In genomic region chr14:35405304-35405996, GRCh38 we compare ENCODE assay signal across 8 cellular contexts. TPM values are rescaled to one million over a fixed set of nuclear protein-coding genes. Genes with fewer than 3 reads are reported as not detected.
A peak's percentile ranks its signal among the peaks of the same experiment; 100 is the strongest.
DNase-seq lines count a peak whose midpoint lies in the region; ATAC-seq, FAIRE-seq and TF ChIP-seq lines count a peak whose summit lies in the region.

No MANE protein-coding gene starts in this region.

- no peak for FAIRE-seq in A549 (lab: Jason Lieb, UNC)

- H3K4me1 ChIP-seq in A549 (peaks cover 47% of the 10 kb centered on the region), iPS-20b (ENCODE audit: insufficient read depth, low read length) (peaks cover 16% of the 10 kb centered on the region; the same call in 1 of the 2 replicates)

- peak overlapping the region; percentile 99 for H3K27ac ChIP-seq in A549
- H3K27ac ChIP-seq in adipose tissue (ENCODE audit: low read depth, low read length): peak overlapping the region; percentile 16
- no peak overlapping the region for H3K27ac ChIP-seq in iPS-20b (ENCODE audit: low read length)

- TF ChIP-seq EP300 in A549 (IDR thresholded peaks at IDR 0.05): no peak

- H3K9me3 ChIP-seq in A549 (no peaks in the 10 kb centered on the region), iPS-20b (ENCODE audit: insufficient read depth, low read depth, low read length) (no peaks in the 10 kb centered on the region)

- H3K36me3 ChIP-seq in H7 (replicated peaks; ENCODE audit: control insufficient read depth, insufficient read depth, low read length) (peaks cover 18% of the 10 kb centered on the region), iPS-20b (ENCODE audit: insufficient read depth, low read depth, low read length) (peaks cover 31% of the 10 kb centered on the region)

- H3K4me2 ChIP-seq in A549: peak overlapping the region; percentile 92

- no peaks in the 10 kb centered on the region for H3K27me3 Mint-ChIP-seq in stimulated activated naive B cell treated with anti-CD40 and anti-IgM and Interleukin-4, amounts not matched to agents 10 μg/mL and 1 μg/mL and 100 μg/mL, for 72 hours

- no peak for TF ChIP-seq RAD21 in A549 (conservative IDR thresholded peaks at IDR 0.05 in 1 of 2, IDR thresholded peaks at IDR 0.05 in 1 of 2)

- H3K27ac Mint-ChIP-seq in stimulated activated naive B cell treated with anti-CD40 and anti-IgM and Interleukin-4, amounts not matched to agents 10 μg/mL and 1 μg/mL and 100 μg/mL, for 72 hours: peak overlapping the region; percentile 100

- no peaks in the 10 kb centered on the region for H3K9me3 Mint-ChIP-seq in stimulated activated naive B cell treated with anti-CD40 and anti-IgM and Interleukin-4, amounts not matched to agents 10 μg/mL and 1 μg/mL and 100 μg/mL, for 72 hours

- H3K4me3 ChIP-seq in A549 (peak overlapping the region; percentile 97), H7 (ENCODE audit: insufficient read depth, low read depth, low read length) (peak overlapping the region; percentile 91), iPS-20b (ENCODE audit: low read length) (peak overlapping the region; percentile 95)

- H3K4me3 Mint-ChIP-seq in stimulated activated naive B cell treated with anti-CD40 and anti-IgM and Interleukin-4, amounts not matched to agents 10 μg/mL and 1 μg/mL and 100 μg/mL, for 72 hours: peak overlapping the region; percentile 99 to 100

- POLR2A ChIA-PET in A549 (lab: Yijun Ruan, JAX): interaction anchor here (0.6 to 4.2 kb wide), 18 partner anchors 21 to 424 kb away, joined by 3 to 62 read pairs (median 12); partner anchors contain the start of genes FAM177A1, PPP2R3C, PRORP and PSMA6

- peaks cover 28 to 36% of the 10 kb centered on the region in 2 donors for H3K36me3 Mint-ChIP-seq in stimulated activated naive B cell treated with anti-CD40 and anti-IgM and Interleukin-4, amounts not matched to agents 10 μg/mL and 1 μg/mL and 100 μg/mL, for 72 hours

- TF ChIP-seq POLR2A in A549 (IDR thresholded peaks at IDR 0.05; ENCODE audit: low read length): no peak

- H3K4me1 Mint-ChIP-seq in stimulated activated naive B cell treated with anti-CD40 and anti-IgM and Interleukin-4, amounts not matched to agents 10 μg/mL and 1 μg/mL and 100 μg/mL, for 72 hours: peaks cover 36 to 64% of the 10 kb centered on the region in 2 donors

- CTCF ChIA-PET in A549 (lab: Yijun Ruan, JAX): interaction anchor here (0.6 to 6.5 kb wide), 31 partner anchors 7 to 424 kb away, joined by 3 to 35 read pairs (median 4); partner anchors contain the start of gene PSMA6

- H3K27me3 ChIP-seq in H7 (ENCODE audit: control insufficient read depth, insufficient read depth, low read length) (no peaks in the 10 kb centered on the region; the same call in 1 of the 2 replicates), iPS-20b (ENCODE audit: insufficient read depth, low read length) (no peaks in the 10 kb centered on the region)

- 61% methylated on average over 14 of the region's 14 CpGs for WGBS in A549 (ENCODE audit: missing lambda C conversion rate)
- WGBS in adipose tissue, 3 donors: 34 to 38% (median 38%) methylated on average over 14 of the region's 14 CpGs

- TF ChIP-seq CTCF in A549 (IDR thresholded peaks at IDR 0.05): no peak

- peak overlapping the region; percentile 94; the same call in 1 of the 2 replicates for H3K9ac ChIP-seq in iPS-20b (ENCODE audit: low read depth, low read length)

- ATAC-seq in A549 (no peak), HG03175 (IDR thresholded peaks at IDR 0.05; ENCODE audit: unreplicated experiment) (no peak), left lobe of liver (no peak)
- no peak for ATAC-seq in stimulated activated naive B cell treated with anti-CD40 and anti-IgM and Interleukin-4, amounts not matched to agents 10 μg/mL and 1 μg/mL and 100 μg/mL, for 72 hours (replicated peaks)

- DNase-seq in A549 (ENCODE audit: low read depth in 1 of 2, low spot score in 1 of 2) (no peak), H7 (no peak), T1000 (lab: John Stamatoyannopoulos, UW) (no peak), left lobe of liver (ENCODE audit: low spot score) (no peak)
- no peak for DNase-seq in stimulated activated naive B cell treated with anti-CD40 and anti-IgM and Interleukin-4, amounts not matched to agents 10 μg/mL and 1 μg/mL and 100 μg/mL, for 72 hours

TF ChIP-seq in A549, 52 proteins besides CTCF, POLR2A, EP300 and RAD21:
- TF ChIP-seq CHD4 (IDR thresholded peaks at IDR 0.05; ENCODE audit: borderline replicate concordance) (no peak), NR3C1 (IDR thresholded peaks at IDR 0.05) (no peak), BHLHE40 (IDR thresholded peaks at IDR 0.05; ENCODE audit: low read depth, low read length) (no peak), ZC3H11A (IDR thresholded peaks at IDR 0.05) (no peak), SMC3 (IDR thresholded peaks at IDR 0.05) (no peak), EHF (CRISPR knock-in tag; IDR thresholded peaks at IDR 0.05) (no peak), CBX8 (IDR thresholded peaks at IDR 0.05) (no peak), FOSB (CRISPR knock-in tag; IDR thresholded peaks at IDR 0.05) (no peak), KDM1A (IDR thresholded peaks at IDR 0.05; ENCODE audit: low read depth) (no peak), RNF2 (IDR thresholded peaks at IDR 0.05; ENCODE audit: borderline replicate concordance, low read depth) (no peak), CBX2 (IDR thresholded peaks at IDR 0.05; ENCODE audit: borderline replicate concordance, low read depth) (no peak), ZSCAN20 (CRISPR knock-in tag; IDR thresholded peaks at IDR 0.05) (no peak), MAZ (IDR thresholded peaks at IDR 0.05; ENCODE audit: borderline replicate concordance, low read depth, low read length) (no peak), FOXS1 (CRISPR knock-in tag; IDR thresholded peaks at IDR 0.05) (no peak), PBX3 (IDR thresholded peaks at IDR 0.05) (no peak), RARB (CRISPR knock-in tag; IDR thresholded peaks at IDR 0.05) (no peak)
- TF ChIP-seq, protein P1, sequence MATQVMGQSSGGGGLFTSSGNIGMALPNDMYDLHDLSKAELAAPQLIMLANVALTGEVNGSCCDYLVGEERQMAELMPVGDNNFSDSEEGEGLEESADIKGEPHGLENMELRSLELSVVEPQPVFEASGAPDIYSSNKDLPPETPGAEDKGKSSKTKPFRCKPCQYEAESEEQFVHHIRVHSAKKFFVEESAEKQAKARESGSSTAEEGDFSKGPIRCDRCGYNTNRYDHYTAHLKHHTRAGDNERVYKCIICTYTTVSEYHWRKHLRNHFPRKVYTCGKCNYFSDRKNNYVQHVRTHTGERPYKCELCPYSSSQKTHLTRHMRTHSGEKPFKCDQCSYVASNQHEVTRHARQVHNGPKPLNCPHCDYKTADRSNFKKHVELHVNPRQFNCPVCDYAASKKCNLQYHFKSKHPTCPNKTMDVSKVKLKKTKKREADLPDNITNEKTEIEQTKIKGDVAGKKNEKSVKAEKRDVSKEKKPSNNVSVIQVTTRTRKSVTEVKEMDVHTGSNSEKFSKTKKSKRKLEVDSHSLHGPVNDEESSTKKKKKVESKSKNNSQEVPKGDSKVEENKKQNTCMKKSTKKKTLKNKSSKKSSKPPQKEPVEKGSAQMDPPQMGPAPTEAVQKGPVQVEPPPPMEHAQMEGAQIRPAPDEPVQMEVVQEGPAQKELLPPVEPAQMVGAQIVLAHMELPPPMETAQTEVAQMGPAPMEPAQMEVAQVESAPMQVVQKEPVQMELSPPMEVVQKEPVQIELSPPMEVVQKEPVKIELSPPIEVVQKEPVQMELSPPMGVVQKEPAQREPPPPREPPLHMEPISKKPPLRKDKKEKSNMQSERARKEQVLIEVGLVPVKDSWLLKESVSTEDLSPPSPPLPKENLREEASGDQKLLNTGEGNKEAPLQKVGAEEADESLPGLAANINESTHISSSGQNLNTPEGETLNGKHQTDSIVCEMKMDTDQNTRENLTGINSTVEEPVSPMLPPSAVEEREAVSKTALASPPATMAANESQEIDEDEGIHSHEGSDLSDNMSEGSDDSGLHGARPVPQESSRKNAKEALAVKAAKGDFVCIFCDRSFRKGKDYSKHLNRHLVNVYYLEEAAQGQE (IDR thresholded peaks at IDR 0.05): no peak
- TF ChIP-seq, protein P2, sequence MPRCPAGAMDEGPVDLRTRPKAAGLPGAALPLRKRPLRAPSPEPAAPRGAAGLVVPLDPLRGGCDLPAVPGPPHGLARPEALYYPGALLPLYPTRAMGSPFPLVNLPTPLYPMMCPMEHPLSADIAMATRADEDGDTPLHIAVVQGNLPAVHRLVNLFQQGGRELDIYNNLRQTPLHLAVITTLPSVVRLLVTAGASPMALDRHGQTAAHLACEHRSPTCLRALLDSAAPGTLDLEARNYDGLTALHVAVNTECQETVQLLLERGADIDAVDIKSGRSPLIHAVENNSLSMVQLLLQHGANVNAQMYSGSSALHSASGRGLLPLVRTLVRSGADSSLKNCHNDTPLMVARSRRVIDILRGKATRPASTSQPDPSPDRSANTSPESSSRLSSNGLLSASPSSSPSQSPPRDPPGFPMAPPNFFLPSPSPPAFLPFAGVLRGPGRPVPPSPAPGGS (IDR thresholded peaks at IDR 0.05): no peak
TF ChIP-seq in A549: peak in this region for 0.

RNA-seq across cellular contexts. Expression of gene NFKBIA, which starts 0.9 kb away (rescaled TPM):
- 65.0 and 102 TPM in 2 replicates for polyA plus RNA-seq in A549 (2011; rRNA removed)
- 239 and 266 TPM in 2 replicates for polyA plus RNA-seq in A549 (2012; cell fraction: cytosol; rRNA removed)
- 490 and 573 TPM in 2 replicates for polyA plus RNA-seq in A549 (2012; cell fraction: nucleus; rRNA removed)
- polyA plus RNA-seq in A549 (2017; fragmentation: RNase III; extraction: RNeasy Plus Mini Kit Qiagen cat#74134 plus additional on column Dnase treatment): 101 to 115 TPM (median 103 TPM) in 3 replicates
- polyA minus RNA-seq in A549 (2011; rRNA and poly(A)+ RNA removed): 335 and 379 TPM in 2 replicates
- total RNA-seq in H7 (2014; rRNA removed; shearing (Covaris generic)): 49.2 and 64.3 TPM in 2 replicates
- polyA plus RNA-seq in adipose tissue: 100 to 1,000 TPM in 2 of 3 donors, 10 to 100 TPM in 1; 71.7 to 422 (median 244) TPM
- 116 TPM for total RNA-seq in left lobe of liver
